ENCODE assay signal across 16 cellular contexts in the genomic region with DNA sequence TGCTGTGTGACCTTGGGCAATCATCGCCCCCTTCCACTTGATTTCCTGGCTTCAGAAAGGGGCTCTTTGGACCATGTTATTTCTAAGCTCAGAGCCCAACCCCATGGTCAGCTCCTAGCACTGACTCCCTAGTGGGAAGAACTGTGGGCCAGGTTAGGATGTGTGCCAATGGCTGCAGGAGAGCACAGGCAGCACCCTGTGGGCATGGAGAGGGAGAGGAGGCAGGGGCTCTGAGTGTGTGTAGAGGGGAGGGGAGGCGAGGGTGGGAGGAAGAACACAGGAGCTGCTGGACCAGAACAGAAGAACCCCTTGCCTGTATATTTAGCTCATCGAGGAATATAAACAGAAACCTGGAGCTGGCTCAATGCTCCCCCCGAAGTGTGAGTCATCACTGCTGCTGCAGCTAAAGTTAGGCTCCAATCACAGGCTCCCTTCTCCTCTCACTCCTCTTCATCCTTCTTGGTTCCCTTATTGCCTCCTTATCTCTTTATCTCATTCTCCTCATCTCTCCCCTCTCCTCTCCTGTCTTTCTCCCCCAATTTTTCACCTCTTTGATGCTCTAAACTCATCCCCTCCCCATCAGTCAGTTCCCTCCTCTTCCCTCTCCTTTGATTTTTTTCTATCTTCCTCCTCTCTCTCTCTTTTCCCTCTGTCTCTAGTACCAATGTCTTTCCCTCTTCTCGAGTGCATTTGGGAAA. TPM values are rescaled to one million over a fixed set of nuclear protein-coding genes. Genes with fewer than 3 reads are reported as not detected.
DNase-seq lines count a peak whose midpoint lies in the region; ATAC-seq and TF ChIP-seq lines count a peak whose summit lies in the region.
"Had no signal": no experiment of that assay in that cellular context is flagged by ENCODE, and none has a peak within 500 bp of the region (broad histone marks: within the 10 kb centered on the region; RNA-seq: fewer than 3 reads in every experiment).

No MANE protein-coding gene starts in this region.

- H3K79me2 ChIP-seq in osteoblast (ENCODE audit: insufficient read depth, low read length), result no peaks in the 10 kb centered on the region

- peaks cover 12% of the 10 kb centered on the region for H3K27me3 ChIP-seq in brain microvascular endothelial cell (replicated peaks)
- peaks cover 10% of the 10 kb centered on the region for H3K27me3 ChIP-seq in osteoblast (ENCODE audit: insufficient read depth, low read length)
- H3K27me3 ChIP-seq: vagina had no signal

- peaks cover 9% of the 10 kb centered on the region for H4K20me1 ChIP-seq in osteoblast (ENCODE audit: insufficient read depth, low read length)

- no peak overlapping the region for H3K4me3 ChIP-seq in brain microvascular endothelial cell (ENCODE audit: low read depth, low read length)
- H3K4me3 ChIP-seq in osteoblast (ENCODE audit: insufficient read depth, low read length), result no peak overlapping the region
- H3K4me3 ChIP-seq: left ventricle myocardium inferior, vagina had no signal

- DNase-seq in NCI-H1694 treated with DMSO at 0.1 percent for 48 hours (lab: John Stamatoyannopoulos, UW) (peak; percentile 46), NCI-H1694 (lab: John Stamatoyannopoulos, UW) (no peak), NCI-H1092 (lab: John Stamatoyannopoulos, UW) (peak; percentile 65), brain microvascular endothelial cell (peak; percentile 57), osteoblast (ENCODE audit: insufficient read length, low spot score, missing footprints) (peak; percentile 94), NCI-H2081 treated with DMSO at 0.1 percent for 48 hours (lab: John Stamatoyannopoulos, UW) (no peak)
- no peak for DNase-seq in activated CD4-positive, CD25-positive, alpha-beta regulatory T cell treated with anti-CD3 and anti-CD28 coated beads, Interleukin-2, amount 50 U/mL, for 72 hours
- DNase-seq: activated CD8-positive, alpha-beta memory T cell treated with anti-CD3 and anti-CD28 coated beads, Interleukin-2, amount 10 ng/mL, durations not matched to agents 7 days and 5 days; activated naive CD8-positive, alpha-beta T cell treated with anti-CD3 and anti-CD28 coated beads, Interleukin-2, amount 10 ng/mL, durations not matched to agents 7 days and 5 days; effector CD8-positive, alpha-beta T cell; left ventricle myocardium inferior; NCI-H345; stimulated activated CD4-positive, alpha-beta T cell treated with anti-CD3 and anti-CD28 coated beads, Interleukin-15, amount 100 ng/mL, for 24 hours had no signal

- in situ Hi-C loops in brain microvascular endothelial cell (cut with HindIII; ENCODE audit: low pct_ligation_motif_present, low sequenced_read_pairs), result no loop called here

- no peaks in the 10 kb centered on the region for H3K9me3 ChIP-seq in osteoblast (ENCODE audit: low read depth, low read length)
- H3K9me3 ChIP-seq: left ventricle myocardium inferior, vagina had no signal

- H3K27ac ChIP-seq in brain microvascular endothelial cell (no peak overlapping the region), osteoblast (ENCODE audit: low read depth, low read length) (no peak overlapping the region)
- H3K27ac ChIP-seq: left ventricle myocardium inferior, vagina had no signal

- TF ChIP-seq CTCF in brain microvascular endothelial cell (IDR thresholded peaks at IDR 0.05; ENCODE audit: low read depth, low read length, missing control alignments) (no peak), osteoblast (IDR thresholded peaks at IDR 0.05; ENCODE audit: extremely low read depth, low read depth, low read length) (no peak)

- H3K4me2 ChIP-seq in osteoblast (ENCODE audit: insufficient read depth, low read length), result no peak overlapping the region

- no peak for ATAC-seq in GM21723 (IDR thresholded peaks at IDR 0.05; ENCODE audit: unreplicated experiment)
- ATAC-seq: activated CD8-positive, alpha-beta memory T cell treated with anti-CD3 and anti-CD28 coated beads, Interleukin-2, amount 10 ng/mL, durations not matched to agents 7 days and 5 days had no signal

- H2AFZ ChIP-seq in osteoblast (ENCODE audit: low read length), result no peak overlapping the region

- H3K36me3 ChIP-seq in brain microvascular endothelial cell (replicated peaks) (no peaks in the 10 kb centered on the region), osteoblast (ENCODE audit: insufficient read depth, low read length) (no peaks in the 10 kb centered on the region)
- H3K36me3 ChIP-seq: left ventricle myocardium inferior, vagina had no signal

- H3K4me1 ChIP-seq in osteoblast (ENCODE audit: insufficient read depth, low read length), result no peaks in the 10 kb centered on the region
- H3K4me1 ChIP-seq: left ventricle myocardium inferior, vagina had no signal

RNA-seq across cellular contexts. Expression of a gene that starts 14.5 kb away (rescaled TPM):
- total RNA-seq in osteoblast, result 25.9 and 34.7 TPM in 2 replicates

RNA-seq across cellular contexts. Expression of a gene that starts 23.5 kb away (rescaled TPM):
- total RNA-seq in osteoblast, result under 0.01 TPM in 2 replicates
- total RNA-seq: glomerular endothelial cell had no signal

RNA-seq across cellular contexts. Expression of a gene that starts 26.7 kb away (rescaled TPM):
- 494 and 590 TPM in 2 replicates for total RNA-seq in osteoblast

RNA-seq across cellular contexts. Expression of a gene that starts 44.9 kb away (rescaled TPM):
- total RNA-seq in osteoblast, result 21.8 and 23.5 TPM in 2 replicates

Comparison
In these comparisons a context has a peak if more than half of its experiments do, and no peak if none do; other contexts are left out.
1. DNase-seq: peak in NCI-H1694 treated with DMSO at 0.1 percent for 48 hours (single experiment), NCI-H1092 (single experiment), brain microvascular endothelial cell (single experiment) and osteoblast (single experiment); none in NCI-H1694 (single experiment), activated CD4-positive, CD25-positive, alpha-beta regulatory T cell treated with anti-CD3 and anti-CD28 coated beads, Interleukin-2, amount 50 U/mL, for 72 hours (single experiment) and NCI-H2081 treated with DMSO at 0.1 percent for 48 hours (single experiment).